Comparison of ENCODE assay signal across 23 cellular contexts in the genomic region with DNA sequence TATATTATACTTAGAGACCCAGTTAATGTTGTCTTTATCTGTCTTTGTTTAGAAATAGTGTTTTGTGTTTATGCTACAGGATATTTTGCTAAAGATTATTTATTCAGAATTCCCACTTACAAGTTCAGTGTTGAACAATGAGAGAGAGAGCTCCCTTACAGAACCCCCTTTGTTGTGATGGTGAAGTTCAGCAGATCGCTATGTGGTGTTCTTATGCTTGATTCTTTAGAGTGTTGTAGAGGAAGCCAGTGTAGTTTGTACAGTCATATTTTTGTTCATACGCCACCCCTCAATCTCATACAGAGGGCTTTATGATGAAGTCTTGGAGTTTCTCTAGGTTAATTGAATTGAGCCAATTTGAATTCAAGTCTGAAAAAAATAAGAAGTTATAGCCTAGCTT.
"Had no signal": no experiment of that assay in that cellular context is flagged by ENCODE, and none has a peak within 500 bp of the region (broad histone marks: within the 10 kb centered on the region; RNA-seq: fewer than 3 reads in every experiment).

No MANE protein-coding gene starts in this region.

- H3K27ac ChIP-seq: gastrocnemius medialis, heart left ventricle, hepatocyte, neutrophil, pancreas, sigmoid colon, stomach, thyroid gland, vagina had no signal

- H3K27me3 ChIP-seq: gastrocnemius medialis, heart left ventricle, hepatocyte, neutrophil, pancreas, sigmoid colon, stomach, thyroid gland, vagina had no signal

- H3K79me2 ChIP-seq: hepatocyte had no signal

- ATAC-seq: effector memory CD8-positive, alpha-beta T cell; gastrocnemius medialis; heart left ventricle; left lobe of liver; naive thymus-derived CD8-positive, alpha-beta T cell; pancreas; stimulated activated effector memory CD8-positive, alpha-beta T cell treated with anti-CD3 and anti-CD28 coated beads, Interleukin-12 subunit alpha, Interleukin-12 subunit beta, amount 100 ng/mL, for 72 hours had no signal

- H3K36me3 ChIP-seq: gastrocnemius medialis, heart left ventricle, neutrophil, pancreas, sigmoid colon, stomach, thyroid gland, vagina had no signal

- DNase-seq: cortex of kidney; effector memory CD8-positive, alpha-beta T cell; erythroblast; gastrocnemius medialis; heart left ventricle; kidney; mesenchymal stem cell; naive thymus-derived CD8-positive, alpha-beta T cell; pancreas; sigmoid colon; stimulated activated CD4-positive, alpha-beta T cell treated with anti-CD3 and anti-CD28 coated beads, Interleukin-2, amount 100 ng/mL, for 24 hours; stimulated activated CD4-positive, alpha-beta T cell treated with anti-CD3 and anti-CD28 coated beads, Interleukin-4, amount 100 ng/mL, for 24 hours; stimulated activated naive CD4-positive, alpha-beta T cell treated with Interleukin-2 at 50 U/mL for 16 hours; stomach; thyroid gland; trophoblast cell had no signal

- H3K4me2 ChIP-seq: hepatocyte had no signal

- H2AFZ ChIP-seq: hepatocyte had no signal

- FAIRE-seq: endometrium, kidney, pancreas had no signal

- H3K4me3 ChIP-seq: gastrocnemius medialis, heart left ventricle, hepatocyte, lung, pancreas, sigmoid colon, stomach, thyroid gland, vagina had no signal

- H3K9me3 ChIP-seq: gastrocnemius medialis, heart left ventricle, neutrophil, pancreas, sigmoid colon, stomach, thyroid gland, vagina had no signal

- H3K4me1 ChIP-seq: gastrocnemius medialis, heart left ventricle, pancreas, sigmoid colon, stomach, thyroid gland, vagina had no signal
